Comparison of ENCODE assay signal across 9 cellular contexts in genomic region chr12:68792952-68793351, GRCh38. TPM values are rescaled to one million over a fixed set of nuclear protein-coding genes. Genes with fewer than 3 reads are reported as not detected.
DNase-seq lines count a peak whose midpoint lies in the region; ATAC-seq, FAIRE-seq and TF ChIP-seq lines count a peak whose summit lies in the region.
"Had no signal": no experiment of that assay in that cellular context is flagged by ENCODE, and none has a peak within 500 bp of the region (broad histone marks: within the 10 kb centered on the region; RNA-seq: fewer than 3 reads in every experiment).

No MANE protein-coding gene starts in this region.

- CTCF ChIA-PET in A673 (lab: Charles Lee) = no interaction called here
- CTCF ChIA-PET in activated CD8-positive, alpha-beta T cell treated with anti-CD3 and anti-CD28 coated beads, Interleukin-2, amount 10 ng/mL, durations not matched to agents 7 days and 5 days (lab: Charles Lee) = interaction anchor here (1.0 kb wide), 1 partner anchor 37 kb away, joined by 3 read pairs; no protein-coding TSS in a partner anchor

- no peaks in the 10 kb centered on the region for H3K9me3 ChIP-seq in A673 (ENCODE audit: low read depth, low read length, poor library complexity, severe bottlenecking)
- H3K9me3 ChIP-seq in MM.1S (replicated peaks; ENCODE audit: insufficient read depth, low read length) = no peaks in the 10 kb centered on the region
- H3K9me3 ChIP-seq in ascending aorta = no peaks in the 10 kb centered on the region

- peaks cover 23% of the 10 kb centered on the region for H3K4me1 Mint-ChIP-seq in HFFc6 (ENCODE audit: low read depth)
- H3K4me1 Mint-ChIP-seq in activated CD8-positive, alpha-beta T cell treated with anti-CD3 and anti-CD28 coated beads, Interleukin-2, amount 10 ng/mL, durations not matched to agents 7 days and 5 days (ENCODE audit: low read depth) = peaks cover 2% of the 10 kb centered on the region
- H3K4me1 Mint-ChIP-seq in naive thymus-derived CD8-positive, alpha-beta T cell = peaks cover 0 to 4% (median 2%) of the 10 kb centered on the region in 4 donors

- intact Hi-C loops in A673 (cut with micrococcal nuclease; ENCODE audit: unreplicated experiment) = no loop called here
- intact Hi-C loops in ascending aorta (cut with DNase I) = no loop called here

- no peaks in the 10 kb centered on the region for H3K36me3 ChIP-seq in A673 (ENCODE audit: insufficient read depth, low read length, poor library complexity, severe bottlenecking)
- H3K36me3 ChIP-seq in MM.1S (replicated peaks; ENCODE audit: insufficient read depth, low read length) = no peaks in the 10 kb centered on the region
- no peaks in the 10 kb centered on the region for H3K36me3 ChIP-seq in ascending aorta

- peak; percentile 57 for DNase-seq in A673 (ENCODE audit: low spot score)
- peak; percentile 56 for DNase-seq in GM12891 (ENCODE audit: insufficient read length, low spot score)
- DNase-seq in HFFc6 = peak; percentile 20
- peak; percentile 58 for DNase-seq in MM.1S
- DNase-seq in activated CD8-positive, alpha-beta T cell treated with anti-CD3 and anti-CD28 coated beads, Interleukin-2, amount 10 ng/mL, durations not matched to agents 7 days and 5 days = peak; percentile 34
- DNase-seq in naive thymus-derived CD8-positive, alpha-beta T cell = peak in 6 of 10 donors; percentile 11 to 54 (median 29)
- DNase-seq in ascending aorta (ENCODE audit: low spot score in 2 of 2) = no peak
- DNase-seq in retina = no peak

- peak overlapping the region; percentile 2 for H2AFZ ChIP-seq in MM.1S (ENCODE audit: low read length)

- no peaks in the 10 kb centered on the region for H3K4me1 ChIP-seq in A673 (ENCODE audit: insufficient read depth, low read length, poor library complexity, severe bottlenecking)
- 0 out of 2 replicates have a peak, but pooled peaks cover 6% of the 10 kb centered on the region for H3K4me1 ChIP-seq in MM.1S (ENCODE audit: low read length)
- H3K4me1 ChIP-seq in ascending aorta = no peaks in the 10 kb centered on the region

- H3K9ac ChIP-seq in MM.1S (ENCODE audit: low read length) = no peak overlapping the region

- FAIRE-seq in GM12891 (lab: Jason Lieb, UNC) = peak; percentile 59

- POLR2A ChIA-PET in A673 (lab: Charles Lee; ENCODE audit: low non-redundant PET) = no interaction called here
- POLR2A ChIA-PET in activated CD8-positive, alpha-beta T cell treated with anti-CD3 and anti-CD28 coated beads, Interleukin-2, amount 10 ng/mL, durations not matched to agents 7 days and 5 days (lab: Charles Lee) = interaction anchor here (0.8 to 1.9 kb wide), 2 partner anchors 15 to 17 kb away, joined by 4 to 5 read pairs; partner anchors contain the start of gene MDM2
- POLR2A ChIA-PET in naive thymus-derived CD8-positive, alpha-beta T cell (lab: Charles Lee) = interaction anchor here (0.6 kb wide), 1 partner anchor 15 kb away, joined by 3 read pairs; the partner anchor contains the start of gene MDM2

- H4K20me1 ChIP-seq in MM.1S (ENCODE audit: insufficient read depth, low read length) = no peaks in the 10 kb centered on the region

- no peaks in the 10 kb centered on the region for H3K9me3 Mint-ChIP-seq in HFFc6
- no peaks in the 10 kb centered on the region for H3K9me3 Mint-ChIP-seq in activated CD8-positive, alpha-beta T cell treated with anti-CD3 and anti-CD28 coated beads, Interleukin-2, amount 10 ng/mL, durations not matched to agents 7 days and 5 days (ENCODE audit: insufficient read depth)
- no peaks in the 10 kb centered on the region for H3K9me3 Mint-ChIP-seq in naive thymus-derived CD8-positive, alpha-beta T cell
- H3K9me3 Mint-ChIP-seq: dendritic cell treated with granulocyte-macrophage colony-stimulating factor and Interleukin-4, amounts not matched to agents 40 ng/mL and 50 ng/mL, for 4 days had no signal

- no peak overlapping the region for H3K27ac Mint-ChIP-seq in HFFc6
- H3K27ac Mint-ChIP-seq in activated CD8-positive, alpha-beta T cell treated with anti-CD3 and anti-CD28 coated beads, Interleukin-2, amount 10 ng/mL, durations not matched to agents 7 days and 5 days = no peak overlapping the region
- no peak overlapping the region for H3K27ac Mint-ChIP-seq in naive thymus-derived CD8-positive, alpha-beta T cell
- H3K27ac Mint-ChIP-seq: dendritic cell treated with granulocyte-macrophage colony-stimulating factor and Interleukin-4, amounts not matched to agents 40 ng/mL and 50 ng/mL, for 4 days had no signal

- no peak overlapping the region for H3K4me3 Mint-ChIP-seq in HFFc6
- H3K4me3 Mint-ChIP-seq in activated CD8-positive, alpha-beta T cell treated with anti-CD3 and anti-CD28 coated beads, Interleukin-2, amount 10 ng/mL, durations not matched to agents 7 days and 5 days = no peak overlapping the region
- H3K4me3 Mint-ChIP-seq in naive thymus-derived CD8-positive, alpha-beta T cell = no peak overlapping the region
- H3K4me3 Mint-ChIP-seq: dendritic cell treated with granulocyte-macrophage colony-stimulating factor and Interleukin-4, amounts not matched to agents 40 ng/mL and 50 ng/mL, for 4 days had no signal

- no TSS peak for BruUV-seq in A673 (replicated peaks; lab: Mats Ljungman, UMichigan)

- no peaks in the 10 kb centered on the region for H3K79me2 ChIP-seq in MM.1S (ENCODE audit: low read length)

- peak; percentile 90 for ATAC-seq in activated CD8-positive, alpha-beta T cell treated with anti-CD3 and anti-CD28 coated beads, Interleukin-2, amount 10 ng/mL, durations not matched to agents 7 days and 5 days
- peak; percentile 79 to 80 for ATAC-seq in naive thymus-derived CD8-positive, alpha-beta T cell

- no peaks in the 10 kb centered on the region for H3F3A ChIP-seq in MM.1S (ENCODE audit: insufficient read depth, low read length)

- H3K4me3 ChIP-seq in A673 (ENCODE audit: low read depth, low read length, poor library complexity, severe bottlenecking) (no peak overlapping the region), MM.1S (ENCODE audit: low read length) (no peak overlapping the region), ascending aorta (no peak overlapping the region)

- H3K27me3 Mint-ChIP-seq in HFFc6 (ENCODE audit: insufficient read depth) = no peaks in the 10 kb centered on the region
- H3K27me3 Mint-ChIP-seq in activated CD8-positive, alpha-beta T cell treated with anti-CD3 and anti-CD28 coated beads, Interleukin-2, amount 10 ng/mL, durations not matched to agents 7 days and 5 days (ENCODE audit: low read depth) = no peaks in the 10 kb centered on the region
- H3K27me3 Mint-ChIP-seq in naive thymus-derived CD8-positive, alpha-beta T cell = no peaks in the 10 kb centered on the region
- H3K27me3 Mint-ChIP-seq: dendritic cell treated with granulocyte-macrophage colony-stimulating factor and Interleukin-4, amounts not matched to agents 40 ng/mL and 50 ng/mL, for 4 days had no signal

- H3K27me3 ChIP-seq in A673 (replicated peaks; ENCODE audit: insufficient read depth, low read depth, low read length, poor library complexity) (no peaks in the 10 kb centered on the region), MM.1S (replicated peaks; ENCODE audit: insufficient read depth, low read length) (no peaks in the 10 kb centered on the region), ascending aorta (no peaks in the 10 kb centered on the region)

- H3K9me2 ChIP-seq in MM.1S (replicated peaks; ENCODE audit: insufficient read depth, low read length) = no peaks in the 10 kb centered on the region

- no peaks in the 10 kb centered on the region for H3K36me3 Mint-ChIP-seq in HFFc6 (ENCODE audit: low read depth)
- H3K36me3 Mint-ChIP-seq in activated CD8-positive, alpha-beta T cell treated with anti-CD3 and anti-CD28 coated beads, Interleukin-2, amount 10 ng/mL, durations not matched to agents 7 days and 5 days (ENCODE audit: low read depth) = no peaks in the 10 kb centered on the region
- H3K36me3 Mint-ChIP-seq in naive thymus-derived CD8-positive, alpha-beta T cell = no peaks in the 10 kb centered on the region

- no peak for TF ChIP-seq CTCF in A673 (conservative IDR thresholded peaks at IDR 0.05; ENCODE audit: low read depth, low read length)
- no peak for TF ChIP-seq CTCF in HFFc6 (IDR thresholded peaks at IDR 0.05)
- TF ChIP-seq CTCF in MM.1S (IDR thresholded peaks at IDR 0.05; ENCODE audit: low read length) = no peak
- TF ChIP-seq CTCF in ascending aorta (IDR thresholded peaks at IDR 0.05) = no peak

- H3K27ac ChIP-seq in A673 (ENCODE audit: low read depth, low read length, poor library complexity, severe bottlenecking) = no peak overlapping the region
- H3K27ac ChIP-seq in MM.1S (ENCODE audit: low read length) = no peak overlapping the region
- H3K27ac ChIP-seq in ascending aorta = no peak overlapping the region

- H3K4me2 ChIP-seq in MM.1S (ENCODE audit: low read depth, low read length) = no peak overlapping the region

- TF ChIP-seq POLR2A in GM12891 (IDR thresholded peaks at IDR 0.05; ENCODE audit: low read depth, low read length) = no peak

TF ChIP-seq in GM12891, 5 proteins besides CTCF, POLR2A, EP300 and RAD21:
- TF ChIP-seq POLR2AphosphoS5 (IDR thresholded peaks at IDR 0.05; ENCODE audit: low read depth, low read length) = no peak
- no peak for TF ChIP-seq PAX5 (IDR thresholded peaks at IDR 0.05; ENCODE audit: insufficient read depth, low read length, severe bottlenecking)
- TF ChIP-seq TAF1 (IDR thresholded peaks at IDR 0.05; ENCODE audit: low read depth, low read length) = no peak
- TF ChIP-seq POU2F2 (IDR thresholded peaks at IDR 0.05; ENCODE audit: low read depth, low read length) = no peak
- TF ChIP-seq SPI1 (IDR thresholded peaks at IDR 0.05; ENCODE audit: low read depth, low read length) = no peak

RNA-seq across cellular contexts. Expression of gene MDM2, which starts 15.0 kb away (rescaled TPM):
- total RNA-seq in A673 (2021) (132 and 149 TPM in 2 replicates), ascending aorta (24.2 TPM)
- 44.7 TPM for polyA plus RNA-seq in GM12891 (2012; ENCODE audit: low read depth, missing spikeins)
- 100 to 1,000 TPM; 216 to 270 (median 236) TPM for total RNA-seq in HFFc6 (2021; fragmentation: NEBNext Ultra II Directional; extraction: Animal tissue kit (Norgen Biotek cat#: 25700))
- 100 to 1,000 TPM; 213 to 234 TPM for total RNA-seq in activated CD8-positive, alpha-beta T cell treated with anti-CD3 and anti-CD28 coated beads, Interleukin-2, amount 10 ng/mL, durations not matched to agents 7 days and 5 days
- total RNA-seq in naive thymus-derived CD8-positive, alpha-beta T cell = 10 to 100 TPM; 85.1 to 90.4 TPM
- 10 to 100 TPM in 2 of 3 donors, 1 to 10 TPM in 1; 7.6 to 17.9 (median 12.8) TPM for polyA plus RNA-seq in naive thymus-derived CD8-positive, alpha-beta T cell

RNA-seq across cellular contexts. Expression of gene SLC35E3, which starts 47.0 kb away (rescaled TPM):
- total RNA-seq in A673 (2021) (10.1 and 17.8 TPM in 2 replicates), ascending aorta (2.0 TPM)
- polyA plus RNA-seq in GM12891 (2012; ENCODE audit: low read depth, missing spikeins) = 4.7 TPM
- 10 to 100 TPM; 10.7 to 17.0 (median 12.0) TPM for total RNA-seq in HFFc6 (2021; fragmentation: NEBNext Ultra II Directional; extraction: Animal tissue kit (Norgen Biotek cat#: 25700))
- total RNA-seq in activated CD8-positive, alpha-beta T cell treated with anti-CD3 and anti-CD28 coated beads, Interleukin-2, amount 10 ng/mL, durations not matched to agents 7 days and 5 days = 1 to 10 TPM; 9.6 to 9.8 TPM
- 10 to 100 TPM; 11.2 to 12.8 TPM for total RNA-seq in naive thymus-derived CD8-positive, alpha-beta T cell
- polyA plus RNA-seq in naive thymus-derived CD8-positive, alpha-beta T cell = 10 to 100 TPM; 10.9 to 12.0 (median 12.0) TPM

Comparison
In these comparisons a context has a peak if more than half of its experiments do, and no peak if none do; other contexts are left out.
1. DNase-seq: peak in A673 (single experiment), GM12891 (single experiment), HFFc6 (single experiment), MM.1S (single experiment), activated CD8-positive, alpha-beta T cell treated with anti-CD3 and anti-CD28 coated beads, Interleukin-2, amount 10 ng/mL, durations not matched to agents 7 days and 5 days (single experiment) and naive thymus-derived CD8-positive, alpha-beta T cell (6 of 10); none in ascending aorta (0 of 2) and retina (single experiment).